Comparison of ENCODE assay signal across 14 cellular contexts in the genomic region with DNA sequence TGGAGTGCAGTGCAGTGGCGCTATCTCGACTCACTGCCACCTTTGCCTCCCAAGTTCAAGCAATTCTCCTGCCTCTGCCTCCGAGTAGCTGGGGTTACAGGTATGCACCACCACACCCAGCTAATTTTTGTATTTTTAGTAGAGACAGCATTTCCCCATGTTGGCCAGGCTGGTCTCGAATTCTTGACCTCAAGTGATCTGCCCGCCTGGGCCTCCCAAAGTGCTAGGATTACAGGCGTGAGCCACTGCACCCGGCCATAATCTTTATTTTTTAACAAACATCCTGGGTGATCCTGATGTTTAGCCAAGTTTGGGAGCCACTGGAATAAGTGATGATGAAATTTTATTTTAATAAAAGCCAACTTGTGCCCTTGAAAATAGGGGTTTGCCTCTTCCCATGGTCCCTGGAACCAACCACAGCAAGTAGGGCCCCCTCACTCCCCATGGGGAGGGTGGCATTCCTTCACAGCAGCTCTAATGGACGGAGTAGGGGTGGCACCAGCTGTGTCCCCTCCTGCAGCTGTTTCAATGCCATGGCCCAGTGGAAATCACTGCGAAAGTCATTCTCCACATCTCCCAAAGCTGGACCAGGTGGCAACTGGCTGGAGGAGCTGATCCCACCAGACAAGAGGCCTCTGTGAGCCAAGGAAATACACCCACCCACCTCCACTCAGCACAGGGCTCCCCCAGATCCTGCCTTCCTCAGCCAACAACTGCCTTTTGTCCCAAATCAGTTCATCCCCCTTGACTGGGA.
DNase-seq lines count a peak whose midpoint lies in the region; ATAC-seq and TF ChIP-seq lines count a peak whose summit lies in the region.
"Had no signal": no experiment of that assay in that cellular context is flagged by ENCODE, and none has a peak within 500 bp of the region (broad histone marks: within the 10 kb centered on the region; RNA-seq: fewer than 3 reads in every experiment).

No MANE protein-coding gene starts in this region.

- POLR2A ChIA-PET in naive thymus-derived CD8-positive, alpha-beta T cell (lab: Charles Lee) = interaction anchor here (0.6 to 1.6 kb wide), 9 partner anchors 11 to 196 kb away, joined by 3 to 5 read pairs (median 4); no protein-coding TSS in a partner anchor
- POLR2A ChIA-PET in activated CD4-positive, alpha-beta T cell treated with anti-CD3 and anti-CD28 coated beads for 36 hours (lab: Charles Lee) = no interaction called here

- H3K27ac ChIP-seq in adrenal gland (peak overlapping the region; percentile 14 to 88 (median 74)), esophagus muscularis mucosa (replicated peaks in 1 of 4) (peak overlapping the region; percentile 54 to 72 (median 68)), tibial artery (peak overlapping the region; percentile 28 to 55)
- H3K27ac ChIP-seq: left lung had no signal

- TF ChIP-seq EP300 in esophagus muscularis mucosa (IDR thresholded peaks at IDR 0.05) = no peak

- H3K27me3 Mint-ChIP-seq in naive thymus-derived CD8-positive, alpha-beta T cell = no peaks in the 10 kb centered on the region
- no peaks in the 10 kb centered on the region for H3K27me3 Mint-ChIP-seq in activated CD4-positive, alpha-beta T cell treated with anti-CD3 and anti-CD28 coated beads for 36 hours
- H3K27me3 Mint-ChIP-seq: CD4-positive, CD25-positive, alpha-beta regulatory T cell had no signal

- no peak for ATAC-seq in naive thymus-derived CD8-positive, alpha-beta T cell
- no peak for ATAC-seq in GM21737 (IDR thresholded peaks at IDR 0.05; ENCODE audit: unreplicated experiment)
- ATAC-seq in activated CD4-positive, alpha-beta T cell treated with anti-CD3 and anti-CD28 coated beads for 36 hours = no peak
- ATAC-seq: HepG2 had no signal

- H3K36me3 Mint-ChIP-seq in naive thymus-derived CD8-positive, alpha-beta T cell = no peaks in the 10 kb centered on the region
- H3K36me3 Mint-ChIP-seq in activated CD4-positive, alpha-beta T cell treated with anti-CD3 and anti-CD28 coated beads for 36 hours (ENCODE audit: low read depth) = no peaks in the 10 kb centered on the region

- no peak for TF ChIP-seq POLR2A in adrenal gland (IDR thresholded peaks at IDR 0.05)
- no peak for TF ChIP-seq POLR2A in esophagus muscularis mucosa (IDR thresholded peaks at IDR 0.05; ENCODE audit: low read depth)

- peaks cover 33 to 49% (median 38%) of the 10 kb centered on the region in 4 donors for H3K4me1 Mint-ChIP-seq in naive thymus-derived CD8-positive, alpha-beta T cell
- H3K4me1 Mint-ChIP-seq in activated CD4-positive, alpha-beta T cell treated with anti-CD3 and anti-CD28 coated beads for 36 hours = peaks cover 18% of the 10 kb centered on the region

- TF ChIP-seq CTCF in adrenal gland (IDR thresholded peaks at IDR 0.05) (no peak), esophagus muscularis mucosa (IDR thresholded peaks at IDR 0.05) (no peak), tibial artery (IDR thresholded peaks at IDR 0.05) (no peak)

- H3K4me3 Mint-ChIP-seq in naive thymus-derived CD8-positive, alpha-beta T cell = peak overlapping the region in 3 of 10 donors; percentile 54 to 82 (median 78)
- H3K4me3 Mint-ChIP-seq in activated CD4-positive, alpha-beta T cell treated with anti-CD3 and anti-CD28 coated beads for 36 hours = no peak overlapping the region
- H3K4me3 Mint-ChIP-seq: CD4-positive, CD25-positive, alpha-beta regulatory T cell had no signal

- CTCF ChIA-PET in activated CD4-positive, alpha-beta T cell treated with anti-CD3 and anti-CD28 coated beads for 36 hours (lab: Charles Lee) = interaction anchor here (0.8 to 0.9 kb wide), 3 partner anchors 84 to 198 kb away, joined by 3 to 4 read pairs (median 3); no protein-coding TSS in a partner anchor

- H3K4me3 ChIP-seq in adrenal gland (no peak overlapping the region), esophagus muscularis mucosa (no peak overlapping the region), tibial artery (no peak overlapping the region)
- H3K4me3 ChIP-seq: left lung had no signal

- H3K9me3 Mint-ChIP-seq in naive thymus-derived CD8-positive, alpha-beta T cell = no peaks in the 10 kb centered on the region
- no peaks in the 10 kb centered on the region for H3K9me3 Mint-ChIP-seq in activated CD4-positive, alpha-beta T cell treated with anti-CD3 and anti-CD28 coated beads for 36 hours (ENCODE audit: low read depth)

- H3K9me3 ChIP-seq in adrenal gland (replicated peaks in 1 of 3) = no peaks in the 10 kb centered on the region
- H3K9me3 ChIP-seq in esophagus muscularis mucosa = no peaks in the 10 kb centered on the region
- H3K9me3 ChIP-seq in tibial artery = no peaks in the 10 kb centered on the region
- H3K9me3 ChIP-seq: left lung had no signal

- H3K4me1 ChIP-seq in adrenal gland (replicated peaks in 1 of 2) (peaks cover 10 to 16% of the 10 kb centered on the region in 2 donors), esophagus muscularis mucosa (peaks cover 24 to 34% (median 30%) of the 10 kb centered on the region in 4 donors), tibial artery (peaks cover 0 to 23% (median 10%) of the 10 kb centered on the region in 4 donors)

- DNase-seq in adrenal gland (no peak), esophagus muscularis mucosa (ENCODE audit: extremely low spot score) (no peak), tibial artery (peak in 1 of 2 donors; percentile 50), OCI-M1 (lab: John Stamatoyannopoulos, UW) (no peak), H4 (ENCODE audit: low spot score) (no peak)
- DNase-seq in naive thymus-derived CD8-positive, alpha-beta T cell = no peak
- no peak for DNase-seq in activated CD4-positive, alpha-beta T cell treated with anti-CD3 and anti-CD28 coated beads for 36 hours
- DNase-seq: activated gamma-delta T cell treated with Interleukin-2 at 50 U/mL for 16 hours; CD4-positive, CD25-positive, alpha-beta regulatory T cell; head of caudate nucleus; stimulated activated CD4-positive, alpha-beta T cell treated with anti-CD3 and anti-CD28 coated beads, Interleukin-2, amount 100 ng/mL, for 24 hours had no signal

- intact Hi-C loops in adrenal gland (cut with DNase I) (no loop called here), esophagus muscularis mucosa (cut with DNase I) (no loop called here), tibial artery (cut with DNase I; ENCODE audit: low total_unique reads) (loop anchor here (5.0 kb wide), 1 partner anchor 181 kb away; no protein-coding TSS in a partner anchor)
- intact Hi-C loops in activated CD4-positive, alpha-beta T cell treated with anti-CD3 and anti-CD28 coated beads for 36 hours (cut with DNase I, micrococcal nuclease) = no loop called here

- 87 to 91% (median 90%) methylated on average over 8 to 9 of the region's 9 CpGs for WGBS in adrenal gland, 4 donors
- WGBS in esophagus muscularis mucosa = 97% methylated on average over 7 of the region's 9 CpGs

- peak overlapping the region in 7 of 10 donors; percentile 39 to 88 (median 73) for H3K27ac Mint-ChIP-seq in naive thymus-derived CD8-positive, alpha-beta T cell
- H3K27ac Mint-ChIP-seq in activated CD4-positive, alpha-beta T cell treated with anti-CD3 and anti-CD28 coated beads for 36 hours = no peak overlapping the region

- H3K27me3 ChIP-seq in adrenal gland = no peaks in the 10 kb centered on the region
- H3K27me3 ChIP-seq in esophagus muscularis mucosa = no peaks in the 10 kb centered on the region
- H3K27me3 ChIP-seq in tibial artery = no peaks in the 10 kb centered on the region
- H3K27me3 ChIP-seq: left lung had no signal

- H3K36me3 ChIP-seq in adrenal gland (replicated peaks in 1 of 2) (no peaks in the 10 kb centered on the region), esophagus muscularis mucosa (no peaks in the 10 kb centered on the region), tibial artery (no peaks in the 10 kb centered on the region)
- H3K36me3 ChIP-seq: left lung had no signal
